Comparison of ENCODE assay signal across 19 cellular contexts in the genomic region with DNA sequence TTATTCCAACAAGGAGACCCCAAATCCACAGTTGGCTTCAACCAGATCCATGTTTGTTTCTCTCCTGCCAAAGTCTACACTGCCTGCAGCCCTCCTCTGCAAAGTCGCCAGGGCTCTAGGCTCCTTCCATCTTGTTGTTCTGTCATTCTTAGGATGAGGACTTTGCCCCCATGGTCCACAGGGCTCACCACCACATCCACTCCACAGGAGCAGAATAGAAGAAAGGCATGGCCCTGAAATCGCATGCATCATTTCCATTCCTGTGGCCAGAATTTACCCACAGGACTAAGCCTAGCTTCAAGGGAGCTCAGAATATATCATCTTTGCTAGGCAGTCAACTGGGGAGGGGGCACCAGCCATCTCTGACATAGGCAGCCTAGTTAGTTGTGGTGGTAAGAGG.
DNase-seq lines count a peak whose midpoint lies in the region; ATAC-seq lines count a peak whose summit lies in the region.
"Had no signal": no experiment of that assay in that cellular context is flagged by ENCODE, and none has a peak within 500 bp of the region (broad histone marks: within the 10 kb centered on the region; RNA-seq: fewer than 3 reads in every experiment).

No MANE protein-coding gene starts in this region.

- no peak overlapping the region for H3K4me2 ChIP-seq in neuronal stem cell (ENCODE audit: insufficient read depth, low read length, poor library complexity, severe bottlenecking)

- no peaks in the 10 kb centered on the region for H3K9me3 ChIP-seq in CD4-positive, CD25-positive, alpha-beta regulatory T cell (ENCODE audit: control insufficient read depth in 2 of 2, low read length in 2 of 2)
- H3K9me3 ChIP-seq in neuronal stem cell (replicated peaks in 1 of 2; ENCODE audit: control insufficient read depth in 2 of 2, insufficient read depth in 1 of 2, low read depth in 1 of 2, low read length in 2 of 2): no peaks in the 10 kb centered on the region

- no peak overlapping the region for H2AFZ ChIP-seq in neuronal stem cell (ENCODE audit: low read length)
- H2AFZ ChIP-seq: GM23248 had no signal

- ATAC-seq in CD4-positive, CD25-positive, alpha-beta regulatory T cell (ENCODE audit: low read depth in 2 of 2): no peak

- no peak overlapping the region for H3K27ac ChIP-seq in CD4-positive, CD25-positive, alpha-beta regulatory T cell (ENCODE audit: insufficient read depth, low read length, poor library complexity, severe bottlenecking)
- no peak overlapping the region for H3K27ac ChIP-seq in neuronal stem cell (replicated peaks; ENCODE audit: low read length)
- H3K27ac ChIP-seq: GM23248, HL-60 had no signal

- H3K36me3 Mint-ChIP-seq in CD4-positive, CD25-positive, alpha-beta regulatory T cell: peaks cover 11% of the 10 kb centered on the region
- H3K36me3 Mint-ChIP-seq in activated T-helper 2 cell treated with anti-CD3 and anti-CD28 coated beads, Interferon-gamma antibody, Interleukin-2, Interleukin-4, amounts not matched to agents 10 μg/mL and 5 μg/mL and 100 μg/mL, durations not matched to agents 14 hours and 24 hours and 36 hours (ENCODE audit: low read depth): no peaks in the 10 kb centered on the region

- H2BK12ac ChIP-seq in neuronal stem cell (ENCODE audit: low read length): no peak overlapping the region

- H3K27me3 Mint-ChIP-seq in CD4-positive, CD25-positive, alpha-beta regulatory T cell: no peaks in the 10 kb centered on the region
- H3K27me3 Mint-ChIP-seq in activated T-helper 2 cell treated with anti-CD3 and anti-CD28 coated beads, Interferon-gamma antibody, Interleukin-2, Interleukin-4, amounts not matched to agents 10 μg/mL and 5 μg/mL and 100 μg/mL, durations not matched to agents 14 hours and 24 hours and 36 hours (ENCODE audit: low read depth): no peaks in the 10 kb centered on the region

- H2BK120ac ChIP-seq in neuronal stem cell (ENCODE audit: low read depth, low read length): no peak overlapping the region

- no peak overlapping the region for H4K91ac ChIP-seq in neuronal stem cell (ENCODE audit: low read depth, low read length, poor library complexity)

- no peak overlapping the region for H3K4ac ChIP-seq in neuronal stem cell (ENCODE audit: low read length)

- H3K4me3 Mint-ChIP-seq in CD4-positive, CD25-positive, alpha-beta regulatory T cell: no peak overlapping the region
- H3K4me3 Mint-ChIP-seq in activated T-helper 2 cell treated with anti-CD3 and anti-CD28 coated beads, Interferon-gamma antibody, Interleukin-2, Interleukin-4, amounts not matched to agents 10 μg/mL and 5 μg/mL and 100 μg/mL, durations not matched to agents 14 hours and 24 hours and 36 hours (ENCODE audit: low read depth): no peak overlapping the region
- H3K4me3 Mint-ChIP-seq: IgD-negative memory B cell had no signal

- intact Hi-C loops in activated T-helper 2 cell treated with anti-CD3 and anti-CD28 coated beads, Interferon-gamma antibody, Interleukin-2, Interleukin-4, amounts not matched to agents 10 μg/mL and 5 μg/mL and 100 μg/mL, durations not matched to agents 14 hours and 24 hours and 36 hours (cut with micrococcal nuclease): no loop called here

- H3K4me1 Mint-ChIP-seq in CD4-positive, CD25-positive, alpha-beta regulatory T cell: peaks cover 0 to 34% (median 11%) of the 10 kb centered on the region in 4 donors
- H3K4me1 Mint-ChIP-seq in activated T-helper 2 cell treated with anti-CD3 and anti-CD28 coated beads, Interferon-gamma antibody, Interleukin-2, Interleukin-4, amounts not matched to agents 10 μg/mL and 5 μg/mL and 100 μg/mL, durations not matched to agents 14 hours and 24 hours and 36 hours (ENCODE audit: low read depth): peaks cover 19% of the 10 kb centered on the region
- H3K4me1 Mint-ChIP-seq: IgD-negative memory B cell had no signal

- H3K18ac ChIP-seq in neuronal stem cell (ENCODE audit: low read length): peak overlapping the region; percentile 41

- no peak overlapping the region for H3K23ac ChIP-seq in neuronal stem cell (ENCODE audit: low read depth, low read length, poor library complexity)

- no peak for DNase-seq in CD4-positive, CD25-positive, alpha-beta regulatory T cell
- DNase-seq in SW480 (ENCODE audit: low spot score): peak; percentile 21
- DNase-seq in astrocyte of the hippocampus (ENCODE audit: low read depth, low spot score): peak; percentile 66
- no peak for DNase-seq in neuronal stem cell (ENCODE audit: low spot score)
- DNase-seq in activated T-helper 2 cell treated with anti-CD3 and anti-CD28 coated beads, Interferon-gamma antibody, Interleukin-2, Interleukin-4, amounts not matched to agents 10 μg/mL and 5 μg/mL and 100 μg/mL, durations not matched to agents 14 hours and 24 hours and 36 hours (ENCODE audit: low spot score): no peak
- no peak for DNase-seq in NCI-H69 (lab: John Stamatoyannopoulos, UW)
- DNase-seq in NCI-H1417 (lab: John Stamatoyannopoulos, UW): no peak
- DNase-seq: AML-193, DMS79, GM23248, HCEC 1CT, Kasumi-1, NCI-H1105 treated with DMSO at 0.1 percent for 48 hours, NCI-H187, NCI-H226, NCI-H526, SHP77 had no signal

- WGBS in neuronal stem cell (ENCODE audit: extremely low coverage in 2 of 2, insufficient read length in 2 of 2, insufficient replicate concordance in 1 of 2), 2 donors: no CpG with 5 or more reads among the region's 2 CpGs

- no peaks in the 10 kb centered on the region for H3K36me3 ChIP-seq in CD4-positive, CD25-positive, alpha-beta regulatory T cell (ENCODE audit: control insufficient read depth, insufficient read depth, low read length)
- no peaks in the 10 kb centered on the region for H3K36me3 ChIP-seq in neuronal stem cell (replicated peaks in 1 of 2; ENCODE audit: control insufficient read depth in 2 of 2, insufficient read depth in 2 of 2, low read length in 2 of 2)

- no peaks in the 10 kb centered on the region for H3K79me1 ChIP-seq in neuronal stem cell (ENCODE audit: low read depth, low read length)

- H3K4me3 ChIP-seq in CD4-positive, CD25-positive, alpha-beta regulatory T cell (ENCODE audit: low read depth, low read length): no peak overlapping the region
- H3K4me3 ChIP-seq in neuronal stem cell (ENCODE audit: low read length in 2 of 2): no peak overlapping the region
- H3K4me3 ChIP-seq: GM23248 had no signal

- H3K14ac ChIP-seq in neuronal stem cell (ENCODE audit: low read length): no peak overlapping the region

- H3K27me3 ChIP-seq in CD4-positive, CD25-positive, alpha-beta regulatory T cell (ENCODE audit: control insufficient read depth, insufficient read depth, low read length): no peaks in the 10 kb centered on the region
- peaks cover 0 to 3% (median 0%) of the 10 kb centered on the region in 3 experiments for H3K27me3 ChIP-seq in neuronal stem cell (ENCODE audit: control insufficient read depth in 3 of 3, insufficient read depth in 3 of 3, low read depth in 1 of 3, low read length in 3 of 3)

- peaks cover 14% of the 10 kb centered on the region for H3K4me1 ChIP-seq in CD4-positive, CD25-positive, alpha-beta regulatory T cell (ENCODE audit: control insufficient read depth, insufficient read depth, low read length, poor library complexity, severe bottlenecking)
- peaks cover 0 to 2% of the 10 kb centered on the region in 2 donors for H3K4me1 ChIP-seq in neuronal stem cell (ENCODE audit: control insufficient read depth in 2 of 2, insufficient read depth in 1 of 2, low read depth in 1 of 2, low read length in 2 of 2)

- peaks cover 0 to 3% (median 0%) of the 10 kb centered on the region in 7 donors for H3K9me3 Mint-ChIP-seq in CD4-positive, CD25-positive, alpha-beta regulatory T cell
- no peaks in the 10 kb centered on the region for H3K9me3 Mint-ChIP-seq in activated T-helper 2 cell treated with anti-CD3 and anti-CD28 coated beads, Interferon-gamma antibody, Interleukin-2, Interleukin-4, amounts not matched to agents 10 μg/mL and 5 μg/mL and 100 μg/mL, durations not matched to agents 14 hours and 24 hours and 36 hours
- H3K9me3 Mint-ChIP-seq: IgD-negative memory B cell had no signal

- peak overlapping the region; percentile 52 to 87 (median 86) for H3K27ac Mint-ChIP-seq in CD4-positive, CD25-positive, alpha-beta regulatory T cell
- H3K27ac Mint-ChIP-seq in activated T-helper 2 cell treated with anti-CD3 and anti-CD28 coated beads, Interferon-gamma antibody, Interleukin-2, Interleukin-4, amounts not matched to agents 10 μg/mL and 5 μg/mL and 100 μg/mL, durations not matched to agents 14 hours and 24 hours and 36 hours: no peak overlapping the region
- H3K27ac Mint-ChIP-seq: IgD-negative memory B cell had no signal

- H2BK5ac ChIP-seq in neuronal stem cell (ENCODE audit: low read length): no peak overlapping the region

- H2BK15ac ChIP-seq in neuronal stem cell (ENCODE audit: low read length): no peak overlapping the region

- H3K9ac ChIP-seq in neuronal stem cell (ENCODE audit: low read depth, low read length, poor library complexity): no peak overlapping the region
- H3K9ac ChIP-seq: GM23248 had no signal

- H4K8ac ChIP-seq in neuronal stem cell (ENCODE audit: low read depth, low read length): no peak overlapping the region

- no peak overlapping the region for H2AK5ac ChIP-seq in neuronal stem cell (ENCODE audit: low read depth, low read length)

Comparison
In these comparisons a context has a peak if more than half of its experiments do, and no peak if none do; other contexts are left out.
1. DNase-seq: peak in SW480 (single experiment) and astrocyte of the hippocampus (single experiment); none in CD4-positive, CD25-positive, alpha-beta regulatory T cell (0 of 3), neuronal stem cell (single experiment), activated T-helper 2 cell treated with anti-CD3 and anti-CD28 coated beads, Interferon-gamma antibody, Interleukin-2, Interleukin-4, amounts not matched to agents 10 μg/mL and 5 μg/mL and 100 μg/mL, durations not matched to agents 14 hours and 24 hours and 36 hours (single experiment), NCI-H69 (single experiment) and NCI-H1417 (0 of 3).